In the genomic region with DNA sequence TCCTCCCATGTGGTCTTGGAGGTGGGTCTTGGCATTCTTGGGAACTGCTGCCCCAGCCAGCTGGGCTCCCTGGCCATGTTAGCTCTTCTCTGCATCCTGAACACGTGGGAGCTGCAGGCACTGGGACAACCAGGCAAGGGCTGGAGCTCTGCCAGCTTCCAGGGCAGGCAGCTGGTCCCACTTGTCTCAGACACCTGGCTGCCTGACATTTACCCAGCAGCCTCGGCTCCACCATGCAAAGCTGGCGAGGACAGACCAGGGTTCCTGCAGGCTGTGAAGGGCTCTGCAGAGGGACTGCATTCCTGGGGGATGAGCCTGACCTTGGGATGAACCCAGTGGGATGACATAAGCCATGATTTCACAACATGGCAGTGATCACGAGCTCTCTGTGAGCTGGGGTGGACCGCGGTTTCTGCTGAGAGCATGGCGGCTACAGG, we compare ENCODE assay signal across 13 cellular contexts.
DNase-seq lines count a peak whose midpoint lies in the region; ATAC-seq, FAIRE-seq and TF ChIP-seq lines count a peak whose summit lies in the region.
"Had no signal": no experiment of that assay in that cellular context is flagged by ENCODE, and none has a peak within 500 bp of the region (broad histone marks: within the 10 kb centered on the region; RNA-seq: fewer than 3 reads in every experiment).

No MANE protein-coding gene starts in this region.

- H3K4me3 ChIP-seq in upper lobe of right lung, result no peak overlapping the region
- H3K4me3 ChIP-seq: skin epidermis had no signal

- ATAC-seq in upper lobe of right lung, result peak; percentile 73
- no peak for ATAC-seq in GM19395 (IDR thresholded peaks at IDR 0.05; ENCODE audit: unreplicated experiment)

- no peaks in the 10 kb centered on the region for H3K36me3 ChIP-seq in upper lobe of right lung

- no peak for FAIRE-seq in frontal cortex (lab: Jason Lieb, UNC)

- no peak for TF ChIP-seq CTCF in upper lobe of right lung (IDR thresholded peaks at IDR 0.05)

- no peak overlapping the region for H3K27ac ChIP-seq in upper lobe of right lung
- H3K27ac ChIP-seq: 22Rv1, skin epidermis had no signal

- no peaks in the 10 kb centered on the region for H3K27me3 ChIP-seq in upper lobe of right lung

- DNase-seq in DMS53 (lab: John Stamatoyannopoulos, UW) (peak; percentile 17), DMS53 treated with DMSO at 0.1 percent for 48 hours (lab: John Stamatoyannopoulos, UW; ENCODE audit: unreplicated experiment) (no peak), astrocyte of the hippocampus (ENCODE audit: low read depth, low spot score) (peak; percentile 29), kidney tubule cell (ENCODE audit: low spot score) (peak; percentile 1), upper lobe of right lung (peak; percentile 72), frontal cortex (ENCODE audit: low spot score in 2 of 2) (no peak), D341Med (ENCODE audit: low spot score) (no peak)
- DNase-seq: activated naive CD4-positive, alpha-beta T cell treated with Interleukin-2 at 50 U/mL for 16 hours; NCI-H146; T-helper 9 cell had no signal

- H3K4me1 ChIP-seq in upper lobe of right lung, result no peaks in the 10 kb centered on the region

- peaks cover 8% of the 10 kb centered on the region for H3K9me3 ChIP-seq in upper lobe of right lung

- intact Hi-C loops in upper lobe of right lung (cut with DNase I), result no loop called here

Comparison
In these comparisons a context has a peak if more than half of its experiments do, and no peak if none do; other contexts are left out.
1. DNase-seq: peak in DMS53 (single experiment), astrocyte of the hippocampus (single experiment), kidney tubule cell (single experiment) and upper lobe of right lung (single experiment); none in DMS53 treated with DMSO at 0.1 percent for 48 hours (single experiment), frontal cortex (0 of 2) and D341Med (single experiment).